24 cellular contexts compared by ENCODE assay signal in genomic region chr18:7605705-7606104, GRCh38.
"Had no signal": no experiment of that assay in that cellular context is flagged by ENCODE, and none has a peak within 500 bp of the region (broad histone marks: within the 10 kb centered on the region; RNA-seq: fewer than 3 reads in every experiment).

No MANE protein-coding gene starts in this region.

- H3K4me1 Mint-ChIP-seq: activated CD4-positive, alpha-beta T cell treated with anti-CD3 and anti-CD28 coated beads, Interleukin-2, amount 10 ng/mL, durations not matched to agents 7 days and 5 days; activated naive CD4-positive, alpha-beta T cell treated with anti-CD3 and anti-CD28 coated beads, Interleukin-2, amount 10 ng/mL, durations not matched to agents 7 days and 5 days; activated naive CD8-positive, alpha-beta T cell treated with anti-CD3 and anti-CD28 coated beads, Interleukin-2, amount 50 U/mL, for 24 hours had no signal

- H3K27me3 ChIP-seq: sigmoid colon, spleen had no signal

- H3K27ac Mint-ChIP-seq: activated CD4-positive, alpha-beta T cell treated with anti-CD3 and anti-CD28 coated beads, Interleukin-2, amount 10 ng/mL, durations not matched to agents 7 days and 5 days; activated CD8-positive, alpha-beta T cell treated with anti-CD3 and anti-CD28 coated beads, Interleukin-2, amount 10 ng/mL, durations not matched to agents 7 days and 5 days; activated naive CD4-positive, alpha-beta T cell treated with anti-CD3 and anti-CD28 coated beads, Interleukin-2, amount 10 ng/mL, durations not matched to agents 7 days and 5 days; activated naive CD8-positive, alpha-beta T cell treated with anti-CD3 and anti-CD28 coated beads, Interleukin-2, amount 50 U/mL, for 24 hours; activated T-cell treated with anti-CD3 and anti-CD28 coated beads, Interleukin-2, amount 50 U/mL, for 24 hours; activated T-helper 2 cell treated with anti-CD3 and anti-CD28 coated beads, Interferon-gamma antibody, Interleukin-2, Interleukin-4, amounts not matched to agents 10 μg/mL and 5 μg/mL and 100 μg/mL, durations not matched to agents 14 hours and 24 hours and 36 hours; immature natural killer cell; nephron had no signal

- H3K36me3 ChIP-seq: sigmoid colon, spleen had no signal

- H3K27me3 Mint-ChIP-seq: activated CD4-positive, alpha-beta T cell treated with anti-CD3 and anti-CD28 coated beads, Interleukin-2, amount 10 ng/mL, durations not matched to agents 7 days and 5 days; activated naive CD4-positive, alpha-beta T cell treated with anti-CD3 and anti-CD28 coated beads, Interleukin-2, amount 10 ng/mL, durations not matched to agents 7 days and 5 days; activated naive CD8-positive, alpha-beta T cell treated with anti-CD3 and anti-CD28 coated beads, Interleukin-2, amount 50 U/mL, for 24 hours; activated T-cell treated with anti-CD3 and anti-CD28 coated beads, Interleukin-2, amount 50 U/mL, for 24 hours; brain; effector memory CD8-positive, alpha-beta T cell had no signal

- H3K4me3 ChIP-seq: lung, sigmoid colon, spleen had no signal

- H3K9me3 Mint-ChIP-seq: activated CD4-positive, alpha-beta T cell treated with anti-CD3 and anti-CD28 coated beads, Interleukin-2, amount 10 ng/mL, durations not matched to agents 7 days and 5 days; activated naive CD8-positive, alpha-beta T cell treated with anti-CD3 and anti-CD28 coated beads, Interleukin-2, amount 50 U/mL, for 24 hours; activated T-cell treated with anti-CD3 and anti-CD28 coated beads, Interleukin-2, amount 50 U/mL, for 24 hours; activated T-helper 2 cell treated with anti-CD3 and anti-CD28 coated beads, Interferon-gamma antibody, Interleukin-2, Interleukin-4, amounts not matched to agents 10 μg/mL and 5 μg/mL and 100 μg/mL, durations not matched to agents 14 hours and 24 hours and 36 hours; brain; nephron had no signal

- H3K27ac ChIP-seq: sigmoid colon, spleen had no signal

- ATAC-seq: activated CD4-positive, CD25-positive, alpha-beta regulatory T cell treated with anti-CD3 and anti-CD28 coated beads, Interleukin-2, amount 50 U/mL, for 24 hours; activated CD8-positive, alpha-beta T cell treated with anti-CD3 and anti-CD28 coated beads, Interleukin-2, amount 10 ng/mL, durations not matched to agents 7 days and 5 days; activated naive CD8-positive, alpha-beta T cell treated with anti-CD3 and anti-CD28 coated beads, Interleukin-2, amount 50 U/mL, for 24 hours; effector memory CD8-positive, alpha-beta T cell had no signal

- H3K36me3 Mint-ChIP-seq: activated naive CD4-positive, alpha-beta T cell treated with anti-CD3 and anti-CD28 coated beads, Interleukin-2, amount 10 ng/mL, durations not matched to agents 7 days and 5 days; brain; immature natural killer cell had no signal

- DNase-seq: activated CD4-positive, alpha-beta T cell treated with anti-CD3 and anti-CD28 coated beads, Interleukin-2, amount 10 ng/mL, durations not matched to agents 7 days and 5 days; activated CD8-positive, alpha-beta T cell treated with anti-CD3 and anti-CD28 coated beads, Interleukin-2, amount 10 ng/mL, durations not matched to agents 7 days and 5 days; activated naive CD4-positive, alpha-beta T cell treated with anti-CD3 and anti-CD28 coated beads, Interleukin-2, amount 10 ng/mL, durations not matched to agents 7 days and 5 days; activated naive CD8-positive, alpha-beta T cell treated with anti-CD3 and anti-CD28 coated beads, Interleukin-2, amount 50 U/mL, for 24 hours; activated T-cell treated with anti-CD3 and anti-CD28 coated beads, Interleukin-2, amount 50 U/mL, for 24 hours; anterior cingulate cortex; caudate nucleus; effector memory CD8-positive, alpha-beta T cell; foreskin fibroblast; glutamatergic neuron; immature natural killer cell; midbrain; nucleus accumbens; sigmoid colon; spleen; stimulated activated CD8-positive, alpha-beta memory T cell treated with anti-CD3 and anti-CD28 coated beads, Interleukin-4, amount 100 ng/mL, for 48 hours; stimulated activated naive CD4-positive, alpha-beta T cell; T-helper 1 cell; T1000 had no signal

- H3K9me3 ChIP-seq: sigmoid colon, spleen had no signal

- H3K4me3 Mint-ChIP-seq: activated CD4-positive, alpha-beta T cell treated with anti-CD3 and anti-CD28 coated beads, Interleukin-2, amount 10 ng/mL, durations not matched to agents 7 days and 5 days; activated CD8-positive, alpha-beta T cell treated with anti-CD3 and anti-CD28 coated beads, Interleukin-2, amount 10 ng/mL, durations not matched to agents 7 days and 5 days; activated naive CD4-positive, alpha-beta T cell treated with anti-CD3 and anti-CD28 coated beads, Interleukin-2, amount 10 ng/mL, durations not matched to agents 7 days and 5 days; activated naive CD8-positive, alpha-beta T cell treated with anti-CD3 and anti-CD28 coated beads, Interleukin-2, amount 50 U/mL, for 24 hours; activated T-cell treated with anti-CD3 and anti-CD28 coated beads, Interleukin-2, amount 50 U/mL, for 24 hours; brain; effector memory CD8-positive, alpha-beta T cell; immature natural killer cell; nephron had no signal
